In genomic region chr18:1976484-1976883, GRCh38 we compare ENCODE assay signal across 31 cellular contexts.
"Had no signal": no experiment of that assay in that cellular context is flagged by ENCODE, and none has a peak within 500 bp of the region (broad histone marks: within the 10 kb centered on the region; RNA-seq: fewer than 3 reads in every experiment).

No MANE protein-coding gene starts in this region.

- DNase-seq: activated B cell treated with CpG ODN at 0.5 μM for 24 hours; activated CD4-positive, alpha-beta memory T cell treated with anti-CD3 and anti-CD28 coated beads for 36 hours; activated CD4-positive, alpha-beta T cell treated with anti-CD3 and anti-CD28 coated beads for 4 hours; activated CD4-positive, alpha-beta T cell treated with anti-CD3 and anti-CD28 coated beads, Interleukin-2, amount 10 ng/mL, durations not matched to agents 24 days and 14 days; activated CD4-positive, alpha-beta T cell treated with anti-CD3 and anti-CD28 coated beads, Interleukin-2, amount 50 U/mL, for 1 hour; activated CD4-positive, alpha-beta T cell treated with anti-CD3 and anti-CD28 coated beads, Interleukin-2, amount 50 U/mL, for 4 hours; activated CD4-positive, CD25-positive, alpha-beta regulatory T cell treated with anti-CD3 and anti-CD28 coated beads, Interleukin-2, amount 50 U/mL, for 72 hours; activated CD8-positive, alpha-beta memory T cell treated with anti-CD3 and anti-CD28 coated beads, Interleukin-2, amount 50 U/mL, for 4 hours; activated CD8-positive, alpha-beta T cell treated with anti-CD3 and anti-CD28 coated beads for 36 hours; activated effector memory CD4-positive, alpha-beta T cell treated with anti-CD3 and anti-CD28 coated beads, Interleukin-2, amount 50 U/mL, for 16 hours; activated gamma-delta T cell treated with Interleukin-2 at 50 U/mL for 16 hours; activated naive CD4-positive, alpha-beta T cell; activated naive CD4-positive, alpha-beta T cell treated with anti-CD3 and anti-CD28 coated beads for 36 hours; activated naive CD4-positive, alpha-beta T cell treated with anti-CD3 and anti-CD28 coated beads, Interleukin-2, amount 50 U/mL, for 16 hours; activated naive CD8-positive, alpha-beta T cell treated with anti-CD3 and anti-CD28 coated beads for 36 hours; activated T-cell treated with anti-CD3 and anti-CD28 coated beads for 4 hours; activated T-cell treated with anti-CD3 and anti-CD28 coated beads, Interleukin-2, amount 50 U/mL, for 1 hour; activated T-cell treated with anti-CD3 and anti-CD28 coated beads, Interleukin-2, amount 50 U/mL, for 4 hours; activated T-cell treated with anti-CD3 and anti-CD28 coated beads, Interleukin-2, amount 50 U/mL, for 72 hours; adrenal gland; amniotic stem cell; aorta; body of pancreas; brain microvascular endothelial cell; central memory CD4-positive, alpha-beta T cell; T-helper 2 cell; T-helper 9 cell had no signal

- ATAC-seq: activated CD8-positive, alpha-beta T cell treated with anti-CD3 and anti-CD28 coated beads for 36 hours; activated naive CD4-positive, alpha-beta T cell treated with anti-CD3 and anti-CD28 coated beads, Interleukin-2, amount 50 U/mL, for 72 hours; activated T-cell treated with anti-CD3 and anti-CD28 coated beads, Interleukin-2, amount 50 U/mL, for 4 hours; activated T-cell treated with anti-CD3 and anti-CD28 coated beads, Interleukin-2, amount 50 U/mL, for 72 hours; activated T-helper 17 cell treated with anti-CD3 and anti-CD28 coated beads, Interleukin-2, amount 50 U/mL, for 72 hours; body of pancreas had no signal

- H3K36me3 ChIP-seq: adrenal gland, brain microvascular endothelial cell, breast epithelium had no signal

- H3K4me1 ChIP-seq: adrenal gland, body of pancreas, breast epithelium had no signal

- H3K4me3 ChIP-seq: adrenal gland, body of pancreas, breast epithelium had no signal

- H3K27ac ChIP-seq: adrenal gland, body of pancreas, brain microvascular endothelial cell, breast epithelium, VCaP had no signal

- H3K27me3 ChIP-seq: adrenal gland, body of pancreas, brain microvascular endothelial cell, breast epithelium had no signal
